1 cellular context compared by ENCODE assay signal in the genomic region with DNA sequence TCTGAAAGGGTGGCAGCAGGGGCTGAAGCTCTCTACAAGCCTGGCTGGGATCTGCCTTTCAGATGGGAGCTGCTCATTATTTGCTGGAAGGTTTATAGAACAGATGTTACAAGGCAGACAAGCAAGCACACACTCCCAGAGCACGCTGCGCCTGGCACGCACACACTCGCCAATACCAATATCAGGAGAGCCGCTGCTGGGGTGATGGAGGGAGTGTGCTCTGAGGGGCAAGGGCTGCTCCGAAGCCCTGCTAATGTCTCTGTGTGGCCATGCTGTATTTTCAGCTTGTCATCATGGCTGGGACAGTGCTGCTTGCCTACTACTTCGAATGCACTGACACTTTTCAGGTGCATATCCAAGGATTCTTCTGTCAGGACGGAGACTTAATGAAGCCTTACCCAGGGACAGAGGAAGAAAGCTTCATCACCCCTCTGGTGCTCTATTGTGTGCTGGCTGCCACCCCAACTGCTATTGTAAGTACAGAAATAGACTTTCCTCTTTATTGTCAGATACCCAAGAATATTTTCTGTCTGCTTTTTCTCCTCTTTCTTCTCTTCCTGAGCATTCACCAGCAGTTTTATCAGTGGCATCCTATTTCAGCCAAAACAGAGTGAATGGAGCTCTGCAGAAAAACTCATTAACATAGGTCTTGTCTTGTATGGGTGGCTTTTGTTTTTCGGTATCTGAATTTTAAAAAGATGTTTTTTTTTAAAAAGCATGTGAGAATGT.
TF ChIP-seq lines count a peak whose summit lies in the region.

No MANE protein-coding gene starts in this region.

TF ChIP-seq in H1, 55 proteins besides CTCF, POLR2A, EP300 and RAD21:
- TF ChIP-seq TCF12 (IDR thresholded peaks at IDR 0.05; ENCODE audit: low read depth, low read length) (no peak), RNF2 (IDR thresholded peaks at IDR 0.05; ENCODE audit: borderline replicate concordance, low read depth, low read length, missing control alignments, poor library complexity, severe bottlenecking) (no peak), TAF7 (optimal IDR thresholded peaks at IDR 0.05; ENCODE audit: borderline replicate concordance, low read depth, low read length) (no peak), JUND (IDR thresholded peaks at IDR 0.05; ENCODE audit: low read length) (no peak), YY1 (IDR thresholded peaks at IDR 0.05; ENCODE audit: low read depth, low read length) (no peak), BCL11A (IDR thresholded peaks at IDR 0.05; ENCODE audit: low read depth in 2 of 2, low read length in 2 of 2) (no peak), SAP30 (IDR thresholded peaks at IDR 0.05; ENCODE audit: insufficient read depth, insufficient replicate concordance, low read length) (no peak), KDM5A (IDR thresholded peaks at IDR 0.05; ENCODE audit: low read length) (no peak), RBBP5 (IDR thresholded peaks at IDR 0.05; ENCODE audit: borderline replicate concordance, low read depth, low read length) (no peak), TBP (IDR thresholded peaks at IDR 0.05; ENCODE audit: low read depth, low read length) (no peak), RXRA (IDR thresholded peaks at IDR 0.05; ENCODE audit: insufficient read depth, low read depth, low read length) (no peak), KDM1A (IDR thresholded peaks at IDR 0.05; ENCODE audit: borderline replicate concordance, low read length) (no peak), SRF (IDR thresholded peaks at IDR 0.05; ENCODE audit: low read depth, low read length) (no peak), SIRT6 (IDR thresholded peaks at IDR 0.05; ENCODE audit: low read length) (no peak), POU5F1 (IDR thresholded peaks at IDR 0.05; ENCODE audit: low read depth, low read length) (no peak), POLR2AphosphoS5 (IDR thresholded peaks at IDR 0.05; ENCODE audit: low read depth, low read length) (no peak)
- TF ChIP-seq, protein P1, sequence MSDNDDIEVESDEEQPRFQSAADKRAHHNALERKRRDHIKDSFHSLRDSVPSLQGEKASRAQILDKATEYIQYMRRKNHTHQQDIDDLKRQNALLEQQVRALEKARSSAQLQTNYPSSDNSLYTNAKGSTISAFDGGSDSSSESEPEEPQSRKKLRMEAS (IDR thresholded peaks at IDR 0.05) = no peak
- TF ChIP-seq, protein P2, sequence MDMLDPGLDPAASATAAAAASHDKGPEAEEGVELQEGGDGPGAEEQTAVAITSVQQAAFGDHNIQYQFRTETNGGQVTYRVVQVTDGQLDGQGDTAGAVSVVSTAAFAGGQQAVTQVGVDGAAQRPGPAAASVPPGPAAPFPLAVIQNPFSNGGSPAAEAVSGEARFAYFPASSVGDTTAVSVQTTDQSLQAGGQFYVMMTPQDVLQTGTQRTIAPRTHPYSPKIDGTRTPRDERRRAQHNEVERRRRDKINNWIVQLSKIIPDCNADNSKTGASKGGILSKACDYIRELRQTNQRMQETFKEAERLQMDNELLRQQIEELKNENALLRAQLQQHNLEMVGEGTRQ (IDR thresholded peaks at IDR 0.05; ENCODE audit: low read length) = no peak
